Comparison of ENCODE assay signal across 21 cellular contexts in the genomic region with DNA sequence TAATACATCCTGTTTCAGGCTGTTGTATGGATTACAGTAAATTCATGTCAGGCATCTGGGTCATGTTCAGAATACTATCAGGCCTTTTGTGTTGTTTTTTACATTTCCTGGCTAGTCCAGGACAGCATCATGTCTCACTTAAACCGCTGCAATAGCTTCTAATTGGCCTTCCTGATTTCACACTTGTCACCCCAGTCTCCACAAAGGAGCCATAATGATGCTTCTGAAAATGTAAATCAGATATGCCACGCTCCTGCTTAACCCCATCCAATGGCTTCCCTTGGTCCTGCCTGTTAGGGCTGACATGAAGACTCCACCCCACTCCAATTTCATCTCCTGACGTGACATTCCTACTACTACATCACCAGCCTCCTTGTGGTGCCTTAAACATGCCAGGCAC.
DNase-seq lines count a peak whose midpoint lies in the region; ATAC-seq, FAIRE-seq and TF ChIP-seq lines count a peak whose summit lies in the region.
"Had no signal": no experiment of that assay in that cellular context is flagged by ENCODE, and none has a peak within 500 bp of the region (broad histone marks: within the 10 kb centered on the region; RNA-seq: fewer than 3 reads in every experiment).

No MANE protein-coding gene starts in this region.

- no peaks in the 10 kb centered on the region for H3K9me3 Mint-ChIP-seq in WTC11

- DNase-seq in WTC11 (ENCODE audit: low spot score) (no peak), mesenchymal stem cell (no peak), osteoblast (ENCODE audit: insufficient read length, low spot score, missing footprints) (peak; percentile 15), pancreas (no peak), GM10266 (ENCODE audit: extremely low spot score) (no peak), RKO (ENCODE audit: low spot score) (no peak)
- DNase-seq: ACHN; BE2C; C1 segment of cervical spinal cord; CD4-positive, CD25-positive, alpha-beta regulatory T cell; CD8-positive, alpha-beta memory T cell; COR-L47; DMS 273 treated with DMSO at 0.1 percent for 48 hours; DMS53 had no signal

- no peak overlapping the region for H2BK15ac ChIP-seq in mesenchymal stem cell (ENCODE audit: low read depth, poor library complexity, severe bottlenecking)

- WGBS in mesenchymal stem cell, result 83% methylated on average over 3 of the region's 3 CpGs
- WGBS in pancreas, 2 donors, result 61 to 65% methylated on average over 3 of the region's 3 CpGs

- peak overlapping the region in 1 of 2 experiments; percentile 64 for H3K23ac ChIP-seq in mesenchymal stem cell (ENCODE audit: low read length in 2 of 2)

- CTCF ChIA-PET in WTC11 (lab: Charles Lee), result interaction anchor here (1.3 kb wide), 1 partner anchor 11 kb away, joined by 6 read pairs; no protein-coding TSS in a partner anchor

- H3K27me3 ChIP-seq in mesenchymal stem cell (ENCODE audit: control insufficient read depth in 1 of 2, insufficient read depth in 1 of 2, low read length in 2 of 2) (no peaks in the 10 kb centered on the region), osteoblast (ENCODE audit: insufficient read depth, low read length) (no peaks in the 10 kb centered on the region), pancreas (peaks cover 0 to 5% (median 0%) of the 10 kb centered on the region in 4 donors)
- H3K27me3 ChIP-seq: BE2C had no signal

- ATAC-seq in WTC11, result no peak; the same call in 1 of the 2 replicates
- no peak for ATAC-seq in pancreas
- ATAC-seq in activated CD4-positive, CD25-positive, alpha-beta regulatory T cell treated with anti-CD3 and anti-CD28 coated beads, Interleukin-2, amount 50 U/mL, for 24 hours, result no peak
- ATAC-seq: HepG2 had no signal

- H3K27ac Mint-ChIP-seq in WTC11, result peak overlapping the region; percentile 83
- H3K27ac Mint-ChIP-seq: CD4-positive, CD25-positive, alpha-beta regulatory T cell; CD8-positive, alpha-beta memory T cell had no signal

- intact Hi-C loops in pancreas (cut with DNase I), result no loop called here

- H2AK5ac ChIP-seq in mesenchymal stem cell (ENCODE audit: low read length, severe bottlenecking), result no peak overlapping the region

- no peak overlapping the region for H3K18ac ChIP-seq in mesenchymal stem cell (ENCODE audit: low read depth in 1 of 2, low read length in 2 of 2)

- H3K4me1 ChIP-seq in mesenchymal stem cell (ENCODE audit: control insufficient read depth, insufficient read depth, low read depth, low read length) (no peaks in the 10 kb centered on the region), osteoblast (ENCODE audit: insufficient read depth, low read length) (peaks cover 3% of the 10 kb centered on the region), pancreas (no peaks in the 10 kb centered on the region)
- H3K4me1 ChIP-seq: BE2C, HAP-1 had no signal

- H2AFZ ChIP-seq in mesenchymal stem cell (ENCODE audit: low read depth, low read length) (peak overlapping the region; percentile 58), osteoblast (ENCODE audit: low read length) (no peak overlapping the region)

- no peak overlapping the region for H3K4me2 ChIP-seq in mesenchymal stem cell (ENCODE audit: low read length, poor library complexity, severe bottlenecking)
- no peak overlapping the region for H3K4me2 ChIP-seq in osteoblast (ENCODE audit: insufficient read depth, low read length)

- peaks cover 2% of the 10 kb centered on the region; the same call in 1 of the 2 replicates for H3K4me1 Mint-ChIP-seq in WTC11
- H3K4me1 Mint-ChIP-seq: CD4-positive, CD25-positive, alpha-beta regulatory T cell; CD8-positive, alpha-beta memory T cell; IgD-negative memory B cell had no signal

- H3K79me2 ChIP-seq in osteoblast (ENCODE audit: insufficient read depth, low read length), result peaks cover 3% of the 10 kb centered on the region

- H3K79me1 ChIP-seq in mesenchymal stem cell (replicated peaks; ENCODE audit: low read length, poor library complexity, severe bottlenecking), result peaks cover 2% of the 10 kb centered on the region

- no peak overlapping the region for H3K9ac ChIP-seq in mesenchymal stem cell (ENCODE audit: low read length)

- TF ChIP-seq CTCF in WTC11 (IDR thresholded peaks at IDR 0.05) (no peak), osteoblast (IDR thresholded peaks at IDR 0.05; ENCODE audit: extremely low read depth, low read depth, low read length) (no peak), pancreas (IDR thresholded peaks at IDR 0.05) (no peak), GM10266 (IDR thresholded peaks at IDR 0.05; ENCODE audit: control insufficient read depth, insufficient read depth, low read depth, missing control alignments) (no peak)

- no peak overlapping the region for H3K4me3 ChIP-seq in mesenchymal stem cell (ENCODE audit: insufficient read depth in 1 of 2, low read depth in 1 of 2, low read length in 2 of 2)
- H3K4me3 ChIP-seq in osteoblast (ENCODE audit: insufficient read depth, low read length), result no peak overlapping the region
- H3K4me3 ChIP-seq in pancreas, result no peak overlapping the region
- H3K4me3 ChIP-seq: HAP-1 had no signal

- FAIRE-seq in pancreas (lab: Jason Lieb, UNC), result no peak
- FAIRE-seq: A204.1, G401.6, H1, HepG2 had no signal

- H4K8ac ChIP-seq in mesenchymal stem cell (ENCODE audit: low read length), result peak overlapping the region; percentile 37

- H3K4me3 Mint-ChIP-seq in WTC11, result no peak overlapping the region
- H3K4me3 Mint-ChIP-seq: CD4-positive, CD25-positive, alpha-beta regulatory T cell; CD8-positive, alpha-beta memory T cell; IgD-negative memory B cell had no signal

- H3K4ac ChIP-seq in mesenchymal stem cell (ENCODE audit: low read depth in 1 of 2, low read length in 2 of 2), result no peak overlapping the region

- no peaks in the 10 kb centered on the region for H3K36me3 Mint-ChIP-seq in WTC11
- H3K36me3 Mint-ChIP-seq: CD4-positive, CD25-positive, alpha-beta regulatory T cell; CD8-positive, alpha-beta memory T cell; IgD-negative memory B cell had no signal

- H3K36me3 ChIP-seq in mesenchymal stem cell (ENCODE audit: control insufficient read depth in 1 of 2, insufficient read depth in 2 of 2, low read depth in 1 of 2, low read length in 2 of 2) (no peaks in the 10 kb centered on the region), osteoblast (ENCODE audit: insufficient read depth, low read length) (no peaks in the 10 kb centered on the region), pancreas (no peaks in the 10 kb centered on the region)
- H3K36me3 ChIP-seq: BE2C, HAP-1 had no signal

- POLR2A ChIA-PET in WTC11 (lab: Charles Lee), result no interaction called here

- no peak overlapping the region for H2BK12ac ChIP-seq in mesenchymal stem cell (ENCODE audit: low read length in 2 of 2)

- H2BK5ac ChIP-seq in mesenchymal stem cell (ENCODE audit: low read depth, low read length, poor library complexity, severe bottlenecking), result no peak overlapping the region

- H3K27me3 Mint-ChIP-seq in WTC11 (ENCODE audit: low read depth), result no peaks in the 10 kb centered on the region
- H3K27me3 Mint-ChIP-seq: CD4-positive, CD25-positive, alpha-beta regulatory T cell; CD8-positive, alpha-beta memory T cell; IgD-negative memory B cell had no signal

- no peak overlapping the region for H3K14ac ChIP-seq in mesenchymal stem cell (ENCODE audit: low read length in 2 of 2)

- H3K9me3 ChIP-seq in mesenchymal stem cell (ENCODE audit: control insufficient read depth, low read length) (peaks cover 6% of the 10 kb centered on the region), osteoblast (ENCODE audit: low read depth, low read length) (no peaks in the 10 kb centered on the region), pancreas (no peaks in the 10 kb centered on the region)
- H3K9me3 ChIP-seq: BE2C, HAP-1 had no signal

- H2BK120ac ChIP-seq in mesenchymal stem cell (ENCODE audit: low read depth, low read length), result no peak overlapping the region

- H3K27ac ChIP-seq in mesenchymal stem cell (ENCODE audit: low read length, poor library complexity, severe bottlenecking) (no peak overlapping the region), osteoblast (ENCODE audit: low read depth, low read length) (no peak overlapping the region), pancreas (no peak overlapping the region)

- peak overlapping the region; percentile 50 for H4K91ac ChIP-seq in mesenchymal stem cell (ENCODE audit: low read length)

- H4K20me1 ChIP-seq in osteoblast (ENCODE audit: insufficient read depth, low read length), result peaks cover 9% of the 10 kb centered on the region

TF ChIP-seq in WTC11, 78 proteins besides CTCF, POLR2A, EP300 and RAD21 (continues in another document):
- TF ChIP-seq USF1 (CRISPR knock-in tag; IDR thresholded peaks at IDR 0.05) (no peak), NFE2L1 (CRISPR knock-in tag; IDR thresholded peaks at IDR 0.05) (no peak), FOXK1 (CRISPR knock-in tag; IDR thresholded peaks at IDR 0.05) (no peak), MLX (CRISPR knock-in tag; IDR thresholded peaks at IDR 0.05) (no peak), ZNF396 (CRISPR knock-in tag; IDR thresholded peaks at IDR 0.05; ENCODE audit: borderline replicate concordance) (no peak), ZNF416 (CRISPR knock-in tag; IDR thresholded peaks at IDR 0.05) (no peak), ZNF512 (CRISPR knock-in tag; IDR thresholded peaks at IDR 0.05; ENCODE audit: borderline replicate concordance) (no peak), ZNF423 (CRISPR knock-in tag; IDR thresholded peaks at IDR 0.05) (no peak), CREM (CRISPR knock-in tag; IDR thresholded peaks at IDR 0.05) (no peak), TEAD1 (CRISPR knock-in tag; IDR thresholded peaks at IDR 0.05) (no peak)
